8 cellular contexts compared by ENCODE assay signal in genomic region chr5:177453852-177454396, GRCh38. TPM values are rescaled to one million over a fixed set of nuclear protein-coding genes. Genes with fewer than 3 reads are reported as not detected.
DNase-seq lines count a peak whose midpoint lies in the region; ATAC-seq, FAIRE-seq and TF ChIP-seq lines count a peak whose summit lies in the region.

No MANE protein-coding gene starts in this region.

- H3K4me3 Mint-ChIP-seq in mesothelial cell of epicardium = peak overlapping the region; percentile 68

- no peaks in the 10 kb centered on the region for H3K79me2 ChIP-seq in KMS-11 (ENCODE audit: insufficient read depth, low read depth)

- POLR2A ChIA-PET in BJ (lab: Charles Lee) = interaction anchor here (1.0 kb wide), 1 partner anchor 50 kb away, joined by 3 read pairs; no protein-coding TSS in a partner anchor

- peaks cover 3% of the 10 kb centered on the region for H3K36me3 Mint-ChIP-seq in mesothelial cell of epicardium

- no peak overlapping the region; the same call in 1 of the 2 replicates for H3K9ac ChIP-seq in KMS-11

- H3K4me2 ChIP-seq in KMS-11 = peak overlapping the region; percentile 25; the same call in 1 of the 2 replicates

- H2AFZ ChIP-seq in KMS-11 (ENCODE audit: low read depth) = no peak overlapping the region

- H3K36me3 ChIP-seq in BJ (ENCODE audit: control insufficient read depth, insufficient read depth, low read length) (peaks cover 17% of the 10 kb centered on the region), KMS-11 (ENCODE audit: insufficient read depth) (no peaks in the 10 kb centered on the region), bronchial epithelial cell (ENCODE audit: control insufficient read depth, insufficient read depth, low read length) (peaks cover 11% of the 10 kb centered on the region)

- H3K27me3 ChIP-seq in BJ (ENCODE audit: control insufficient read depth, insufficient read depth, low read length) = no peaks in the 10 kb centered on the region
- no peaks in the 10 kb centered on the region for H3K27me3 ChIP-seq in KMS-11 (ENCODE audit: insufficient read depth, low read depth)
- H3K27me3 ChIP-seq in bronchial epithelial cell (ENCODE audit: control insufficient read depth, insufficient read depth, low read length) = no peaks in the 10 kb centered on the region

- peak; percentile 0 for ATAC-seq in GM19023 (IDR thresholded peaks at IDR 0.05; ENCODE audit: unreplicated experiment)
- ATAC-seq in HG03025 (IDR thresholded peaks at IDR 0.05; ENCODE audit: low FRiP score, unreplicated experiment) = no peak
- ATAC-seq in GM21390 (IDR thresholded peaks at IDR 0.05; ENCODE audit: unreplicated experiment) = no peak

- no peak overlapping the region for H3K27ac ChIP-seq in KMS-11

- peaks cover 7% of the 10 kb centered on the region for H3K4me1 ChIP-seq in KMS-11 (ENCODE audit: low read depth, poor library complexity, severe bottlenecking)

- peaks cover 3% of the 10 kb centered on the region for H3K27me3 Mint-ChIP-seq in mesothelial cell of epicardium (ENCODE audit: low read depth)

- DNase-seq in BJ (ENCODE audit: low read depth) = no peak
- DNase-seq in bronchial epithelial cell (ENCODE audit: low read depth) = no peak
- peak in 1 of 2 experiments; percentile 71 for DNase-seq in mesothelial cell of epicardium (ENCODE audit: low spot score in 2 of 2, unreplicated experiment in 2 of 2)
- no peak for DNase-seq in Kasumi-1 (lab: John Stamatoyannopoulos, UW)

- H4K20me1 ChIP-seq in KMS-11 (ENCODE audit: insufficient read depth) = no peaks in the 10 kb centered on the region

- peak overlapping the region; percentile 18 for H3K27ac Mint-ChIP-seq in mesothelial cell of epicardium

- H3K9me3 Mint-ChIP-seq in mesothelial cell of epicardium = no peaks in the 10 kb centered on the region

- H3K4me3 ChIP-seq in BJ (ENCODE audit: low read depth, low read length) (peak overlapping the region; percentile 41), KMS-11 (IDR thresholded peaks at IDR 0.05; ENCODE audit: insufficient read depth, low read depth, low read length) (no peak overlapping the region), bronchial epithelial cell (ENCODE audit: low read depth, low read length) (peak overlapping the region; percentile 64)

- H3K4me1 Mint-ChIP-seq in mesothelial cell of epicardium = peaks cover 17% of the 10 kb centered on the region

- CTCF ChIA-PET in BJ (lab: Yijun Ruan, JAX) = interaction anchor here (0.6 to 18.6 kb wide), 25 partner anchors 7 to 340 kb away, joined by 3 to 352 read pairs (median 9); partner anchors contain the start of genes DBN1, DOK3, F12 and GRK6

- TF ChIP-seq CTCF in BJ (IDR thresholded peaks at IDR 0.05; ENCODE audit: insufficient read depth, low read depth, low read length) (no peak), KMS-11 (conservative IDR thresholded peaks at IDR 0.05; ENCODE audit: low read depth, low read length) (no peak), bronchial epithelial cell (IDR thresholded peaks at IDR 0.05; ENCODE audit: insufficient read depth, low read length, severe bottlenecking) (no peak), mesothelial cell of epicardium (IDR thresholded peaks at IDR 0.05; ENCODE audit: unreplicated experiment) (no peak)

- no peak for FAIRE-seq in bronchial epithelial cell (lab: Jason Lieb, UNC)

RNA-seq across cellular contexts. Expression of gene PRR7, which starts 7.3 kb away (rescaled TPM):
- polyA plus RNA-seq in BJ (2011; rRNA removed) = 1.6 TPM in 2 replicates
- polyA minus RNA-seq in BJ (2011; rRNA and poly(A)+ RNA removed) = 0.24 and 0.26 TPM in 2 replicates
- total RNA-seq in bronchial epithelial cell (3.1 and 5.0 TPM in 2 replicates), mesothelial cell of epicardium (5.3 to 5.9 TPM (median 5.7 TPM) in 3 replicates)

RNA-seq across cellular contexts. Expression of gene DBN1, which starts 19.5 kb away (rescaled TPM):
- polyA plus RNA-seq in BJ (2011; rRNA removed) = 103 and 176 TPM in 2 replicates
- polyA minus RNA-seq in BJ (2011; rRNA and poly(A)+ RNA removed) = 98.8 and 121 TPM in 2 replicates
- total RNA-seq in bronchial epithelial cell (58.7 and 71.7 TPM in 2 replicates), mesothelial cell of epicardium (365 to 369 TPM (median 367 TPM) in 3 replicates)

RNA-seq across cellular contexts. Expression of gene GRK6, which starts 27.4 kb away (rescaled TPM):
- 24.0 and 37.7 TPM in 2 replicates for polyA plus RNA-seq in BJ (2011; rRNA removed)
- polyA minus RNA-seq in BJ (2011; rRNA and poly(A)+ RNA removed) = 17.7 and 20.2 TPM in 2 replicates
- total RNA-seq in bronchial epithelial cell (22.9 and 41.1 TPM in 2 replicates), mesothelial cell of epicardium (44.9 to 48.2 TPM (median 45.3 TPM) in 3 replicates)

RNA-seq across cellular contexts. Expression of gene PDLIM7, which starts 43.5 kb away (rescaled TPM):
- polyA plus RNA-seq in BJ (2011; rRNA removed) = 344 and 624 TPM in 2 replicates
- 184 and 206 TPM in 2 replicates for polyA minus RNA-seq in BJ (2011; rRNA and poly(A)+ RNA removed)
- total RNA-seq in bronchial epithelial cell (19.5 and 26.2 TPM in 2 replicates), mesothelial cell of epicardium (472 to 494 TPM (median 482 TPM) in 3 replicates)

RNA-seq across cellular contexts. Expression of gene F12, which starts 44.6 kb away (rescaled TPM):
- polyA plus RNA-seq in BJ (2011; rRNA removed) = 0.67 and 0.69 TPM in 2 replicates
- polyA minus RNA-seq in BJ (2011; rRNA and poly(A)+ RNA removed) = not detected in 2 replicates
- total RNA-seq in bronchial epithelial cell (5.0 and 7.9 TPM in 2 replicates), mesothelial cell of epicardium (2.1 to 2.7 TPM (median 2.3 TPM) in 3 replicates)
